In the genomic region with DNA sequence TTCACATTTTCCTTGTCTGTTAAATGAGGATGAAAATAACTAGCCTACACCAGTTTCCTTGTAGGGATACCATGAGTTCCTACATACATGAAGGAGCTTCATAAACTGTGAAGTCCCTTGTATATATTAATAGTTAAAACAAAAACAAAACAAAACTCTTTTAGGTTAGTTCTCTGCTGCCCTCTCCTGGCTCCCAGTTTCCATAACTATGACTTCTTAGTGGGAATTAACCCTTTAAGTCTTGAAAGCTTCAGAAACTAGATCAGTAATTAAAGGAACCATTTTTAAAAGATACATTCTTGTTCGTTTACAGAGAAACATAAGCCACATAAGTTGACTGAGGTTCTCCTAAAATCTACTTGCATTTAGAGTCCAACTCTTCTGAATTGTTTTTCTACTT, we compare ENCODE assay signal across 9 cellular contexts.
DNase-seq lines count a peak whose midpoint lies in the region; ATAC-seq, FAIRE-seq and TF ChIP-seq lines count a peak whose summit lies in the region.
"Had no signal": no experiment of that assay in that cellular context is flagged by ENCODE, and none has a peak within 500 bp of the region (broad histone marks: within the 10 kb centered on the region; RNA-seq: fewer than 3 reads in every experiment).

No MANE protein-coding gene starts in this region.

- H3K4me1 ChIP-seq in Peyer's patch = no peaks in the 10 kb centered on the region

- no peaks in the 10 kb centered on the region for H3K27me3 Mint-ChIP-seq in type B pancreatic cell
- H3K27me3 Mint-ChIP-seq in stimulated activated naive CD8-positive, alpha-beta T cell treated with anti-CD3 and anti-CD28 coated beads, Interleukin-15, amount 100 ng/mL, for 72 hours = no peaks in the 10 kb centered on the region

- no peak overlapping the region for H3K27ac ChIP-seq in Peyer's patch

- no peaks in the 10 kb centered on the region for H3K9me3 ChIP-seq in Peyer's patch

- H3K27me3 ChIP-seq in Peyer's patch = no peaks in the 10 kb centered on the region

- no peak for TF ChIP-seq POLR2A in Peyer's patch (IDR thresholded peaks at IDR 0.05)

- FAIRE-seq in frontal cortex (lab: Jason Lieb, UNC) = peak; percentile 80

- no peak overlapping the region for H3K27ac Mint-ChIP-seq in type B pancreatic cell
- no peak overlapping the region for H3K27ac Mint-ChIP-seq in stimulated activated naive CD8-positive, alpha-beta T cell treated with anti-CD3 and anti-CD28 coated beads, Interleukin-15, amount 100 ng/mL, for 72 hours

- ATAC-seq in HG03342 (IDR thresholded peaks at IDR 0.05; ENCODE audit: unreplicated experiment) (peak; percentile 75), GM21723 (IDR thresholded peaks at IDR 0.05; ENCODE audit: unreplicated experiment) (no peak)
- no peak for ATAC-seq in stimulated activated naive CD8-positive, alpha-beta T cell treated with anti-CD3 and anti-CD28 coated beads, Interleukin-15, amount 100 ng/mL, for 72 hours
- ATAC-seq: left colon had no signal

- H3K4me3 Mint-ChIP-seq in type B pancreatic cell = no peak overlapping the region
- H3K4me3 Mint-ChIP-seq in stimulated activated naive CD8-positive, alpha-beta T cell treated with anti-CD3 and anti-CD28 coated beads, Interleukin-15, amount 100 ng/mL, for 72 hours = no peak overlapping the region

- no peaks in the 10 kb centered on the region for H3K36me3 ChIP-seq in Peyer's patch

- TF ChIP-seq CTCF in type B pancreatic cell (conservative IDR thresholded peaks at IDR 0.05) = peak; percentile 80
- TF ChIP-seq CTCF in Peyer's patch (IDR thresholded peaks at IDR 0.05) = peak in 3 of 6 experiments; percentile 31 to 50 (median 40)

- DNase-seq in DMS114 treated with DMSO at 0.1 percent for 48 hours (lab: John Stamatoyannopoulos, UW; ENCODE audit: unreplicated experiment) (peak; percentile 1), SHP77 (lab: John Stamatoyannopoulos, UW) (peak; percentile 13 to 31), frontal cortex (ENCODE audit: low spot score in 2 of 2) (peak in 1 of 2 donors; percentile 1), type B pancreatic cell (ENCODE audit: extremely low spot score, unreplicated experiment) (no peak), Peyer's patch (no peak)
- DNase-seq in stimulated activated naive CD8-positive, alpha-beta T cell treated with anti-CD3 and anti-CD28 coated beads, Interleukin-15, amount 100 ng/mL, for 72 hours = no peak

- no peaks in the 10 kb centered on the region for H3K36me3 Mint-ChIP-seq in type B pancreatic cell

- H3K9me3 Mint-ChIP-seq in type B pancreatic cell = no peaks in the 10 kb centered on the region
- H3K9me3 Mint-ChIP-seq in stimulated activated naive CD8-positive, alpha-beta T cell treated with anti-CD3 and anti-CD28 coated beads, Interleukin-15, amount 100 ng/mL, for 72 hours = no peaks in the 10 kb centered on the region

- peaks cover 11% of the 10 kb centered on the region for H3K4me1 Mint-ChIP-seq in type B pancreatic cell (ENCODE audit: unreplicated experiment)
- H3K4me1 Mint-ChIP-seq in stimulated activated naive CD8-positive, alpha-beta T cell treated with anti-CD3 and anti-CD28 coated beads, Interleukin-15, amount 100 ng/mL, for 72 hours = no peaks in the 10 kb centered on the region

- H3K4me3 ChIP-seq in Peyer's patch = no peak overlapping the region

Comparison
In these comparisons a context has a peak if more than half of its experiments do, and no peak if none do; other contexts are left out.
1. DNase-seq: peak in DMS114 treated with DMSO at 0.1 percent for 48 hours (single experiment) and SHP77 (2 of 2); none in type B pancreatic cell (single experiment), Peyer's patch (0 of 3) and stimulated activated naive CD8-positive, alpha-beta T cell treated with anti-CD3 and anti-CD28 coated beads, Interleukin-15, amount 100 ng/mL, for 72 hours (0 of 2).